ENCODE assay signal across 14 cellular contexts in the genomic region with DNA sequence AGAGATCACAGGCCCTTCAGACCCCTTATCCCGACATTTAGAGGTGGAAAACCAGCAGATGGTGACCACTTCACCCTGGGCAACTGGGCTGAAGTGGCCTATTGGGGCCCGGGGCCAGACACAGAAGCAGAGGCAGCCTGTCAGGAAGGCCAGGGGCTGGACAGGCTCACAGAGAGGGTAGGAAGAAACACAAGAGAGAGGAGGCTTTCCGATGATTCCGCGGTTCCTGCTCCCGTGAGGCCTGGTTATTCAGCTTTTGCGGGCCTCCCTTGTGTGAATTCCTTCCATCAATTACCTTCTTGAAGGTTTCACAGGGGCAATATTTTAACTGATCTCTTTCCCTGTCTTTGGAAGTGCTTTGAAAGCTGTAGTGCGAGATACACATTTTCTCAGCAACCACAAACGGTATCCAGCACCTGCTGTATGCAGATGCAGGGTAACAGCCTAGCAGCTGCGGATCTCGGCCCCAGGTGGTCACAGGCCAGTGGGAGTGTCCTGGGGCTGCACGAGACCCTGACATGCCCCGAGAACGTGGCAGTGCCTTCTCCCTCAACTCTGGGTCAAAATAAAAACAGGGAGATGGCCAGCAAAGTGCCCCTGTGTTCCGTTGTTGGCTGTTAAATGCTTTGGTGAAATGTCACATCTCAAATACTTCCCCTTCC. TPM values are rescaled to one million over a fixed set of nuclear protein-coding genes. Genes with fewer than 3 reads are reported as not detected.
DNase-seq lines count a peak whose midpoint lies in the region; ATAC-seq lines count a peak whose summit lies in the region.
"Had no signal": no experiment of that assay in that cellular context is flagged by ENCODE, and none has a peak within 500 bp of the region (broad histone marks: within the 10 kb centered on the region; RNA-seq: fewer than 3 reads in every experiment).

No MANE protein-coding gene starts in this region.

- H3K27me3 Mint-ChIP-seq in CD4-positive, alpha-beta memory T cell = peaks cover 0 to 2% of the 10 kb centered on the region in 2 donors
- peaks cover under 1 to 3% of the 10 kb centered on the region in 2 donors for H3K27me3 Mint-ChIP-seq in CD8-positive, alpha-beta memory T cell

- H3K4me3 ChIP-seq in neuron (ENCODE audit: low read length) = no peak overlapping the region
- no peak overlapping the region for H3K4me3 ChIP-seq in CD4-positive, alpha-beta memory T cell (ENCODE audit: low read length in 2 of 2)
- H3K4me3 ChIP-seq in CD8-positive, alpha-beta memory T cell (ENCODE audit: low read length) = no peak overlapping the region
- H3K4me3 ChIP-seq: PC-9 had no signal

- H3K4me1 ChIP-seq in neuron (ENCODE audit: insufficient read depth, low read length) = peaks cover 15% of the 10 kb centered on the region
- no peaks in the 10 kb centered on the region for H3K4me1 ChIP-seq in CD4-positive, alpha-beta memory T cell (ENCODE audit: insufficient read depth, low read length)
- H3K4me1 ChIP-seq in CD8-positive, alpha-beta memory T cell (ENCODE audit: insufficient read depth, low read length) = no peaks in the 10 kb centered on the region

- no peak overlapping the region for H3K27ac Mint-ChIP-seq in CD4-positive, alpha-beta memory T cell
- no peak overlapping the region for H3K27ac Mint-ChIP-seq in CD8-positive, alpha-beta memory T cell
- H3K27ac Mint-ChIP-seq: natural killer cell; T-helper 1 cell treated with Interleukin-12 subunit alpha and Interleukin-12 subunit beta and Interleukin-4 antibody, amounts not matched to agents 30 μg/mL and 1 μg/mL, for 36 hours had no signal

- peaks cover 0 to 2% (median under 1%) of the 10 kb centered on the region in 4 donors for H3K4me1 Mint-ChIP-seq in CD4-positive, alpha-beta memory T cell
- peaks cover 2 to 5% (median 3%) of the 10 kb centered on the region in 3 donors for H3K4me1 Mint-ChIP-seq in CD8-positive, alpha-beta memory T cell

- POLR2A ChIA-PET in CD4-positive, alpha-beta memory T cell (lab: Charles Lee; ENCODE audit: partially characterized antibody) = no interaction called here
- POLR2A ChIA-PET in CD8-positive, alpha-beta memory T cell (lab: Charles Lee) = no interaction called here

- H3K9me3 Mint-ChIP-seq in CD4-positive, alpha-beta memory T cell = no peaks in the 10 kb centered on the region
- H3K9me3 Mint-ChIP-seq in CD8-positive, alpha-beta memory T cell = no peaks in the 10 kb centered on the region
- H3K9me3 Mint-ChIP-seq: natural killer cell; T-helper 1 cell treated with Interleukin-12 subunit alpha and Interleukin-12 subunit beta and Interleukin-4 antibody, amounts not matched to agents 30 μg/mL and 1 μg/mL, for 36 hours had no signal

- no peaks in the 10 kb centered on the region for H3K36me3 Mint-ChIP-seq in CD4-positive, alpha-beta memory T cell
- no peaks in the 10 kb centered on the region for H3K36me3 Mint-ChIP-seq in CD8-positive, alpha-beta memory T cell
- H3K36me3 Mint-ChIP-seq: natural killer cell had no signal

- ATAC-seq in GM19455 (IDR thresholded peaks at IDR 0.05; ENCODE audit: unreplicated experiment) (peak; percentile 52), GM18909 (IDR thresholded peaks at IDR 0.05; ENCODE audit: poor library complexity, unreplicated experiment) (no peak)
- ATAC-seq: natural killer cell had no signal

- peak overlapping the region; percentile 62 for H3K27ac ChIP-seq in KOPT-K1 (ENCODE audit: low read depth, low read length, poor library complexity, severe bottlenecking)
- no peak overlapping the region for H3K27ac ChIP-seq in CD4-positive, alpha-beta memory T cell (ENCODE audit: low read depth, low read length)
- no peak overlapping the region for H3K27ac ChIP-seq in CD8-positive, alpha-beta memory T cell (ENCODE audit: low read depth, low read length)
- H3K27ac ChIP-seq: PC-9 had no signal

- CTCF ChIA-PET in CD4-positive, alpha-beta memory T cell (lab: Charles Lee; ENCODE audit: partially characterized antibody) = no interaction called here
- CTCF ChIA-PET in CD8-positive, alpha-beta memory T cell (lab: Charles Lee) = no interaction called here

- H3K27me3 ChIP-seq in neuron (ENCODE audit: insufficient read depth, low read length) = no peaks in the 10 kb centered on the region
- no peaks in the 10 kb centered on the region for H3K27me3 ChIP-seq in CD4-positive, alpha-beta memory T cell (ENCODE audit: insufficient read depth, low read length)
- no peaks in the 10 kb centered on the region for H3K27me3 ChIP-seq in CD8-positive, alpha-beta memory T cell (ENCODE audit: insufficient read depth, low read length, poor library complexity, severe bottlenecking)

- DNase-seq in SHP77 treated with DMSO at 0.1 percent for 48 hours (lab: John Stamatoyannopoulos, UW) = peak; percentile 83
- no peak for DNase-seq in CD4-positive, alpha-beta memory T cell
- no peak for DNase-seq in CD8-positive, alpha-beta memory T cell
- DNase-seq: activated CD4-positive, alpha-beta T cell treated with anti-CD3 and anti-CD28 coated beads, Interleukin-2, amount 50 U/mL, for 4 hours; activated gamma-delta T cell; Caco-2; natural killer cell; NCI-H1694 treated with DMSO at 0.1 percent for 48 hours; PC-9 had no signal

- intact Hi-C loops in CD4-positive, alpha-beta memory T cell (cut with micrococcal nuclease) = no loop called here

- H3K36me3 ChIP-seq in KOPT-K1 (ENCODE audit: insufficient read depth, low read length) (no peaks in the 10 kb centered on the region), neuron (ENCODE audit: insufficient read depth, low read length) (no peaks in the 10 kb centered on the region)
- H3K36me3 ChIP-seq in CD4-positive, alpha-beta memory T cell (ENCODE audit: insufficient read depth, low read length) = no peaks in the 10 kb centered on the region
- H3K36me3 ChIP-seq in CD8-positive, alpha-beta memory T cell (ENCODE audit: insufficient read depth, low read length) = no peaks in the 10 kb centered on the region

- no peak overlapping the region for H3K4me3 Mint-ChIP-seq in CD4-positive, alpha-beta memory T cell
- H3K4me3 Mint-ChIP-seq in CD8-positive, alpha-beta memory T cell = no peak overlapping the region
- H3K4me3 Mint-ChIP-seq: natural killer cell; T-helper 1 cell treated with Interleukin-12 subunit alpha and Interleukin-12 subunit beta and Interleukin-4 antibody, amounts not matched to agents 30 μg/mL and 1 μg/mL, for 36 hours had no signal

- H2AFZ ChIP-seq in neuron (ENCODE audit: low read depth, low read length) = peak overlapping the region; percentile 8
- H2AFZ ChIP-seq: PC-9 had no signal

- H3K9me3 ChIP-seq in KOPT-K1 (ENCODE audit: insufficient read depth, low read length, poor library complexity, severe bottlenecking) (no peaks in the 10 kb centered on the region), neuron (ENCODE audit: low read length) (no peaks in the 10 kb centered on the region)
- no peaks in the 10 kb centered on the region for H3K9me3 ChIP-seq in CD4-positive, alpha-beta memory T cell (ENCODE audit: control insufficient read depth in 1 of 2, low read length in 2 of 2)
- H3K9me3 ChIP-seq in CD8-positive, alpha-beta memory T cell (ENCODE audit: low read length) = no peaks in the 10 kb centered on the region
- H3K9me3 ChIP-seq: Caco-2 had no signal

RNA-seq across cellular contexts. Expression of a gene that starts 11.6 kb away (rescaled TPM):
- 10 to 100 TPM; 33.2 to 36.4 TPM for total RNA-seq in CD4-positive, alpha-beta memory T cell
- under 1 TPM in 1 of 2 donors, not detected in 1; 0.84 TPM for polyA plus RNA-seq in CD4-positive, alpha-beta memory T cell
- total RNA-seq in CD8-positive, alpha-beta memory T cell = 10 to 100 TPM; 23.6 to 24.4 TPM
- polyA plus RNA-seq in CD8-positive, alpha-beta memory T cell = 1.0 TPM
